Comparison of ENCODE assay signal across 8 cellular contexts in genomic region chr4:40395908-40396806, GRCh38.
DNase-seq lines count a peak whose midpoint lies in the region; ATAC-seq and TF ChIP-seq lines count a peak whose summit lies in the region.

No MANE protein-coding gene starts in this region.

- H3K4me3 ChIP-seq in H7 (ENCODE audit: insufficient read depth, low read depth, low read length): no peak overlapping the region
- H3K4me3 ChIP-seq in prostate gland: no peak overlapping the region

- no peaks in the 10 kb centered on the region for H3K4me1 ChIP-seq in prostate gland (replicated peaks)

- no peaks in the 10 kb centered on the region for H3K9me3 ChIP-seq in prostate gland

- H3K4me1 Mint-ChIP-seq in activated T-cell treated with anti-CD3 and anti-CD28 coated beads, Interleukin-2, amount 50 U/mL, for 4 hours (ENCODE audit: low read depth): no peaks in the 10 kb centered on the region

- H3K36me3 ChIP-seq in H7 (replicated peaks; ENCODE audit: control insufficient read depth, insufficient read depth, low read length) (no peaks in the 10 kb centered on the region), prostate gland (no peaks in the 10 kb centered on the region)

- no peak for TF ChIP-seq CTCF in prostate gland (IDR thresholded peaks at IDR 0.05)

- H3K27me3 Mint-ChIP-seq in activated T-cell treated with anti-CD3 and anti-CD28 coated beads, Interleukin-2, amount 50 U/mL, for 4 hours (ENCODE audit: low read depth): no peaks in the 10 kb centered on the region

- WGBS in prostate gland: 59% methylated on average over 7 of the region's 7 CpGs

- intact Hi-C loops in prostate gland (cut with DNase I): no loop called here

- H3K27me3 ChIP-seq in H7 (ENCODE audit: control insufficient read depth, insufficient read depth, low read length) (no peaks in the 10 kb centered on the region), prostate gland (replicated peaks; ENCODE audit: insufficient read depth) (no peaks in the 10 kb centered on the region)

- TF ChIP-seq POLR2A in prostate gland (IDR thresholded peaks at IDR 0.05): no peak

- H3K4me3 Mint-ChIP-seq in activated T-cell treated with anti-CD3 and anti-CD28 coated beads, Interleukin-2, amount 50 U/mL, for 4 hours: no peak overlapping the region

- H3K36me3 Mint-ChIP-seq in activated T-cell treated with anti-CD3 and anti-CD28 coated beads, Interleukin-2, amount 50 U/mL, for 4 hours (ENCODE audit: insufficient read depth): no peaks in the 10 kb centered on the region

- no peaks in the 10 kb centered on the region for H3K9me3 Mint-ChIP-seq in activated T-cell treated with anti-CD3 and anti-CD28 coated beads, Interleukin-2, amount 50 U/mL, for 4 hours

- H3K27ac ChIP-seq in prostate gland: peak overlapping the region; percentile 26 to 43

- DNase-seq in H7 (peak; percentile 44), NCI-H510A (lab: John Stamatoyannopoulos, UW) (peak; percentile 67), fibroblast of the conjunctiva (ENCODE audit: low read depth) (peak; percentile 43), prostate gland (ENCODE audit: low spot score) (peak; percentile 93), midbrain (lab: John Stamatoyannopoulos, UW) (no peak), D341Med (ENCODE audit: low spot score) (no peak)
- no peak for DNase-seq in activated T-cell treated with anti-CD3 and anti-CD28 coated beads, Interleukin-2, amount 50 U/mL, for 4 hours

- no peak for ATAC-seq in GM18861 (IDR thresholded peaks at IDR 0.05; ENCODE audit: unreplicated experiment)
- no peak for ATAC-seq in activated T-cell treated with anti-CD3 and anti-CD28 coated beads, Interleukin-2, amount 50 U/mL, for 4 hours

Comparison
In these comparisons a context has a peak if more than half of its experiments do, and no peak if none do; other contexts are left out.
1. DNase-seq: peak in H7 (single experiment), NCI-H510A (single experiment), fibroblast of the conjunctiva (single experiment) and prostate gland (single experiment); none in midbrain (single experiment), D341Med (single experiment) and activated T-cell treated with anti-CD3 and anti-CD28 coated beads, Interleukin-2, amount 50 U/mL, for 4 hours (single experiment).